1 cellular context compared by ENCODE assay signal in genomic region chr20:5119435-5120188, GRCh38.
A peak's percentile ranks its signal among the peaks of the same experiment; 100 is the strongest.
TF ChIP-seq lines count a peak whose summit lies in the region.

PCNA (minus strand) TSS chr20:5119958; CDS start chr20:5119798, 160 bp downstream.

TF ChIP-seq in GM12878, 131 proteins besides CTCF, POLR2A, EP300 and RAD21 (continued from another document and continues in another):
- TF ChIP-seq ETV6 (conservative IDR thresholded peaks at IDR 0.05 in 1 of 2, IDR thresholded peaks at IDR 0.05 in 1 of 2; ENCODE audit: borderline replicate concordance in 1 of 2, low read depth in 1 of 2) (no peak), TAF1 (IDR thresholded peaks at IDR 0.05; ENCODE audit: borderline replicate concordance, low read depth, low read length) (peak; percentile 98), IKZF1 (conservative IDR thresholded peaks at IDR 0.05) (peak; percentile 57; the same call in 1 of the 2 replicates), HSF1 (IDR thresholded peaks at IDR 0.05; ENCODE audit: low read depth, low read length) (no peak), E2F8 (IDR thresholded peaks at IDR 0.05; ENCODE audit: low read depth, partially characterized antibody) (peak; percentile 7), SUPT20H (IDR thresholded peaks at IDR 0.05; ENCODE audit: borderline replicate concordance, control insufficient read depth, low read depth, low read length) (no peak), TCF7 (IDR thresholded peaks at IDR 0.05; ENCODE audit: borderline replicate concordance) (no peak), RELB (IDR thresholded peaks at IDR 0.05; ENCODE audit: low read depth) (no peak), CBX5 (IDR thresholded peaks at IDR 0.05; ENCODE audit: low read depth) (peak; percentile 17; the same call in 1 of the 2 replicates), SRF (IDR thresholded peaks at IDR 0.05; ENCODE audit: low read depth in 2 of 2, low read length in 2 of 2) (no peak), BHLHE40 (IDR thresholded peaks at IDR 0.05; ENCODE audit: borderline replicate concordance in 1 of 2, low read depth in 2 of 2, low read length in 1 of 2) (peak in 1 of 2 experiments; percentile 57; a peak in 1 of 4 replicates), SIX5 (IDR thresholded peaks at IDR 0.05; ENCODE audit: low read depth, low read length, severe bottlenecking) (no peak), ZNF687 (IDR thresholded peaks at IDR 0.05) (peak; percentile 74; the same call in 1 of the 2 replicates), NFXL1 (IDR thresholded peaks at IDR 0.05; ENCODE audit: borderline replicate concordance) (no peak), HDGF (IDR thresholded peaks at IDR 0.05) (peak; percentile 79), ASH2L (IDR thresholded peaks at IDR 0.05; ENCODE audit: borderline replicate concordance, low read depth) (peak; percentile 80; the same call in 1 of the 2 replicates), GABPA (IDR thresholded peaks at IDR 0.05; ENCODE audit: low read depth) (no peak), HCFC1 (IDR thresholded peaks at IDR 0.05; ENCODE audit: low read length) (no peak), NRF1 (conservative IDR thresholded peaks at IDR 0.05; ENCODE audit: low read depth, low read length) (peak; percentile 48), NBN (IDR thresholded peaks at IDR 0.05) (peak; percentile 67; the same call in 1 of the 2 replicates), BCL11A (IDR thresholded peaks at IDR 0.05; ENCODE audit: low read depth, low read length) (no peak), CEBPZ (IDR thresholded peaks at IDR 0.05; ENCODE audit: low read depth, low read length) (no peak), CBX3 (IDR thresholded peaks at IDR 0.05; ENCODE audit: borderline replicate concordance, low read depth) (no peak), NR2C1 (IDR thresholded peaks at IDR 0.05) (peak; percentile 62), ZBED1 (IDR thresholded peaks at IDR 0.05; ENCODE audit: borderline replicate concordance) (no peak), STAT3 (IDR thresholded peaks at IDR 0.05; ENCODE audit: low read depth, low read length) (no peak), BCLAF1 (IDR thresholded peaks at IDR 0.05) (no peak; the same call in 1 of the 2 replicates), USF2 (IDR thresholded peaks at IDR 0.05; ENCODE audit: borderline replicate concordance, low read depth, low read length) (no peak), ZNF24 (IDR thresholded peaks at IDR 0.05) (no peak), SMC3 (IDR thresholded peaks at IDR 0.05; ENCODE audit: borderline replicate concordance, low read length) (no peak), SPI1 (IDR thresholded peaks at IDR 0.05; ENCODE audit: borderline replicate concordance, insufficient read depth, low read depth, low read length) (no peak; the same call in 1 of the 2 replicates), PKNOX1 (IDR thresholded peaks at IDR 0.05) (no peak; the same call in none of the 2 replicates), SP1 (IDR thresholded peaks at IDR 0.05; ENCODE audit: low read depth, low read length) (peak; percentile 90), BMI1 (IDR thresholded peaks at IDR 0.05; ENCODE audit: borderline replicate concordance) (no peak), TCF12 (IDR thresholded peaks at IDR 0.05; ENCODE audit: low read depth, low read length) (peak; percentile 24; the same call in 1 of the 2 replicates), SKIL (IDR thresholded peaks at IDR 0.05; ENCODE audit: low read depth, poor library complexity, severe bottlenecking) (no peak), ESRRA (IDR thresholded peaks at IDR 0.05; ENCODE audit: low read length) (no peak), HDAC2 (IDR thresholded peaks at IDR 0.05) (peak; percentile 81; the same call in 1 of the 2 replicates), KLF5 (IDR thresholded peaks at IDR 0.05; ENCODE audit: partially characterized antibody) (peak; percentile 83)
